In the genomic region with DNA sequence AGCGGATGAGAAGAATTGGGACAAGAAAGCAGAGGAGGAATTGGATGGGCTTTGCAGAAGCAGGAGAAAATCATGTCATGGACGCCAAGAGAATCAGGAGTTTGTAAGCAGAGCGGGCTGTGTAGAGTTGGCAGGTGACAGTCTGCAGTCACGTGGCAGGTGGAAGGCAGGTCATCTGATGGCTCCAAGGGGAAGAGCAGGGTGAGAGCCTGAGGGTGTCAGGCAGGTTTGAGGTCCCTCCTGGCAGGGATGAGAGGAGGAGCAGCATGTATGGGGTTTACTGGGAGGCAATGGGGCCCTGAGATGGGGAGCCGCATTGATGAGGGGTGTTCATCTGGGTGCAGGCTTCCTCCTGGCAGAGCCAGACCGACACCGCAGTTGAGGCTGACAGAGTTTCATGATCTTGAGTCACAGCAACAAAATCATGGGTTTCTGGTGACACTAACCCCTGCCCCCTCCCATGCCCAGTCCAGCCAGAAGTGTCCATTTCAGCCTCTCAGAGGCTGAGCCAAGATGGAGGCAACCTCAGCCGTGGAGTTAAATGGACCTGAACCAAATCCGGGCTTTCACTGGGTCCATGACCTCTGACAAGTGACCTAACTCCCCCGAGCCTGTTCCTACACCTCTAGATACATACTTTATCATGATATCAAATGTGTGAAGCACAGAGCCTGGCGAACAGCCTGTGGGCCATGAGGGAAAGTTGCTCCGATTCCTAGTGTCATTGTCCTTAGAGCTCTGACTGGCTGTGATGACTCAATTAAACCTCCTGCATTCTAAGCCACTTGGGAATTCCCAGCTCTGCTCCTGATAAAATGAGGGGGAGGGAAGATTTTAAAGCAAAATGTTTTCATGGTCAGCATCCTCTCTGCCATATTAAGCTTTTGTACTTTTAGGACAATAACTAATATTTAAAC, we compare ENCODE assay signal across 1 cellular context.
TF ChIP-seq lines count a peak whose summit lies in the region.

No MANE protein-coding gene starts in this region.

TF ChIP-seq in K562, 482 proteins besides CTCF, POLR2A, EP300 and RAD21:
- TF ChIP-seq, protein P1, sequence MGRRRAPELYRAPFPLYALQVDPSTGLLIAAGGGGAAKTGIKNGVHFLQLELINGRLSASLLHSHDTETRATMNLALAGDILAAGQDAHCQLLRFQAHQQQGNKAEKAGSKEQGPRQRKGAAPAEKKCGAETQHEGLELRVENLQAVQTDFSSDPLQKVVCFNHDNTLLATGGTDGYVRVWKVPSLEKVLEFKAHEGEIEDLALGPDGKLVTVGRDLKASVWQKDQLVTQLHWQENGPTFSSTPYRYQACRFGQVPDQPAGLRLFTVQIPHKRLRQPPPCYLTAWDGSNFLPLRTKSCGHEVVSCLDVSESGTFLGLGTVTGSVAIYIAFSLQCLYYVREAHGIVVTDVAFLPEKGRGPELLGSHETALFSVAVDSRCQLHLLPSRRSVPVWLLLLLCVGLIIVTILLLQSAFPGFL (CRISPR knock-in tag; IDR thresholded peaks at IDR 0.05), result no peak
- TF ChIP-seq, protein P2, sequence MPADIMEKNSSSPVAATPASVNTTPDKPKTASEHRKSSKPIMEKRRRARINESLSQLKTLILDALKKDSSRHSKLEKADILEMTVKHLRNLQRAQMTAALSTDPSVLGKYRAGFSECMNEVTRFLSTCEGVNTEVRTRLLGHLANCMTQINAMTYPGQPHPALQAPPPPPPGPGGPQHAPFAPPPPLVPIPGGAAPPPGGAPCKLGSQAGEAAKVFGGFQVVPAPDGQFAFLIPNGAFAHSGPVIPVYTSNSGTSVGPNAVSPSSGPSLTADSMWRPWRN (IDR thresholded peaks at IDR 0.05; ENCODE audit: low read depth), result no peak
- no peak for TF ChIP-seq NRF1 (conservative IDR thresholded peaks at IDR 0.05 in 1 of 2, IDR thresholded peaks at IDR 0.05 in 1 of 2)
- TF ChIP-seq, protein P3, sequence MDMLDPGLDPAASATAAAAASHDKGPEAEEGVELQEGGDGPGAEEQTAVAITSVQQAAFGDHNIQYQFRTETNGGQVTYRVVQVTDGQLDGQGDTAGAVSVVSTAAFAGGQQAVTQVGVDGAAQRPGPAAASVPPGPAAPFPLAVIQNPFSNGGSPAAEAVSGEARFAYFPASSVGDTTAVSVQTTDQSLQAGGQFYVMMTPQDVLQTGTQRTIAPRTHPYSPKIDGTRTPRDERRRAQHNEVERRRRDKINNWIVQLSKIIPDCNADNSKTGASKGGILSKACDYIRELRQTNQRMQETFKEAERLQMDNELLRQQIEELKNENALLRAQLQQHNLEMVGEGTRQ (CRISPR knock-in tag; IDR thresholded peaks at IDR 0.05), result 0 out of 2 replicates have a peak, but pooled peaks have one; percentile 31
- no peak for TF ChIP-seq ZBTB1 (CRISPR knock-in tag; IDR thresholded peaks at IDR 0.05; ENCODE audit: borderline replicate concordance, low read depth)
- TF ChIP-seq SPI1 (IDR thresholded peaks at IDR 0.05; ENCODE audit: borderline replicate concordance, low read depth, low read length), result no peak
- no peak for TF ChIP-seq LARP7 (IDR thresholded peaks at IDR 0.05)
